28 cellular contexts compared by ENCODE assay signal in the genomic region with DNA sequence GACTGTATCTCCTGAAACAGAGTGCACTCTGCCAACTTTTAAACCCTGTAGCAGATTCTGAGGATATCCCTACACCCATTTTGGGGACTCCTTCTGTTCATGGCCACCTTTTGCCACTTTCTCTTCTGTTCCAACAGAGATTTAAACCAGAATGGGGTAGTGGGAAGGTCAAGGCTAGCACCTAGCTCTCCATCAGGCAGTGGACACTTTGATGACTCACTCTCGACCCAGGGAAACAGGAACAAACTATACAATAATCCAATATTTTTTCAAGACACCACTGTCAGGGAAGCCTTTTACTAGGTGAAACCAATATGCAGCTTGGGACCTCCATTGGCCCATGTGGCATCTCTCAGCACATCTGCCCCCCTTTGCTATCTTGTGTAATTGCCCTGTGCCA.
"Had no signal": no experiment of that assay in that cellular context is flagged by ENCODE, and none has a peak within 500 bp of the region (broad histone marks: within the 10 kb centered on the region; RNA-seq: fewer than 3 reads in every experiment).

No MANE protein-coding gene starts in this region.

- H3K27me3 ChIP-seq: esophagus squamous epithelium, hepatocyte, right atrium auricular region, tibial nerve had no signal

- H3K4me2 ChIP-seq: hepatocyte, smooth muscle cell had no signal

- H3K27ac Mint-ChIP-seq: activated naive CD4-positive, alpha-beta T cell treated with anti-CD3 and anti-CD28 coated beads, Interleukin-2, amount 50 U/mL, for 72 hours; activated T-cell treated with anti-CD3 and anti-CD28 coated beads, Interleukin-2, amount 50 U/mL, for 72 hours; dendritic cell treated with granulocyte-macrophage colony-stimulating factor and Interleukin-4, amounts not matched to agents 40 ng/mL and 50 ng/mL, for 4 days; endodermal cell; stimulated activated memory B cell treated with anti-CD40 and anti-IgM and Interleukin-4, amounts not matched to agents 10 μg/mL and 1 μg/mL and 100 μg/mL, for 72 hours; T-helper 2 cell treated with Interferon-gamma antibody and Interleukin-4, amounts not matched to agents 5 μg/mL and 100 μg/mL, for 36 hours had no signal

- H3K4me3 ChIP-seq: esophagus squamous epithelium, hepatocyte, right atrium auricular region, smooth muscle cell, tibial nerve had no signal

- FAIRE-seq: bronchial epithelial cell, TTC549 had no signal

- ATAC-seq: activated naive CD4-positive, alpha-beta T cell treated with anti-CD3 and anti-CD28 coated beads, Interleukin-2, amount 50 U/mL, for 72 hours; activated T-cell treated with anti-CD3 and anti-CD28 coated beads, Interleukin-2, amount 50 U/mL, for 72 hours; left ventricle myocardium superior; stimulated activated memory B cell treated with anti-CD40 and anti-IgM and Interleukin-4, amounts not matched to agents 10 μg/mL and 1 μg/mL and 100 μg/mL, for 72 hours; stimulated activated naive CD8-positive, alpha-beta T cell treated with anti-CD3 and anti-CD28 coated beads, Interleukin-15, amount 100 ng/mL, for 72 hours had no signal

- H2AFZ ChIP-seq: hepatocyte had no signal

- H3K4me1 Mint-ChIP-seq: endodermal cell had no signal

- H3K27me3 Mint-ChIP-seq: central memory CD8-positive, alpha-beta T cell; dendritic cell treated with granulocyte-macrophage colony-stimulating factor and Interleukin-4, amounts not matched to agents 40 ng/mL and 50 ng/mL, for 4 days; stimulated activated memory B cell treated with anti-CD40 and anti-IgM and Interleukin-4, amounts not matched to agents 10 μg/mL and 1 μg/mL and 100 μg/mL, for 72 hours; stimulated activated naive CD8-positive, alpha-beta T cell treated with anti-CD3 and anti-CD28 coated beads, Interleukin-15, amount 100 ng/mL, for 72 hours had no signal

- H3K9me3 Mint-ChIP-seq: central memory CD8-positive, alpha-beta T cell; endodermal cell had no signal

- H3K27ac ChIP-seq: epithelial cell of prostate, hepatocyte, VCaP had no signal

- H3K4me3 Mint-ChIP-seq: activated T-cell treated with anti-CD3 and anti-CD28 coated beads, Interleukin-2, amount 50 U/mL, for 72 hours; central memory CD8-positive, alpha-beta T cell; dendritic cell treated with granulocyte-macrophage colony-stimulating factor and Interleukin-4, amounts not matched to agents 40 ng/mL and 50 ng/mL, for 4 days; endodermal cell; stimulated activated memory B cell treated with anti-CD40 and anti-IgM and Interleukin-4, amounts not matched to agents 10 μg/mL and 1 μg/mL and 100 μg/mL, for 72 hours; stimulated activated naive CD8-positive, alpha-beta T cell treated with anti-CD3 and anti-CD28 coated beads, Interleukin-15, amount 100 ng/mL, for 72 hours; T-helper 2 cell treated with Interferon-gamma antibody and Interleukin-4, amounts not matched to agents 5 μg/mL and 100 μg/mL, for 36 hours had no signal

- H3K9me3 ChIP-seq: esophagus squamous epithelium, right atrium auricular region, tibial nerve had no signal

- DNase-seq: activated CD4-positive, alpha-beta T cell treated with anti-CD3 and anti-CD28 coated beads for 4 hours; activated CD4-positive, alpha-beta T cell treated with anti-CD3 and anti-CD28 coated beads, Interleukin-2, amount 50 U/mL, for 4 hours; activated naive CD4-positive, alpha-beta T cell; activated T-cell treated with anti-CD3 and anti-CD28 coated beads for 4 hours; activated T-cell treated with anti-CD3 and anti-CD28 coated beads, Interleukin-2, amount 50 U/mL, for 72 hours; endodermal cell; esophagus squamous epithelium; foreskin melanocyte; islet precursor cell; left ventricle myocardium superior; nucleus accumbens; stimulated activated CD4-positive, alpha-beta T cell treated with anti-CD3 and anti-CD28 coated beads, Interleukin-1b, Interleukin-23, amount 100 ng/mL, for 48 hours; stimulated activated CD4-positive, alpha-beta T cell treated with anti-CD3 and anti-CD28 coated beads, Interleukin-4, amount 100 ng/mL, for 4 hours; stimulated activated CD8-positive, alpha-beta memory T cell treated with anti-CD3 and anti-CD28 coated beads, Interleukin-4, amount 100 ng/mL, for 48 hours; stimulated activated naive CD8-positive, alpha-beta T cell treated with anti-CD3 and anti-CD28 coated beads, Interleukin-15, amount 100 ng/mL, for 72 hours had no signal

- H3K79me2 ChIP-seq: hepatocyte had no signal
